14 cellular contexts compared by ENCODE assay signal in the genomic region with DNA sequence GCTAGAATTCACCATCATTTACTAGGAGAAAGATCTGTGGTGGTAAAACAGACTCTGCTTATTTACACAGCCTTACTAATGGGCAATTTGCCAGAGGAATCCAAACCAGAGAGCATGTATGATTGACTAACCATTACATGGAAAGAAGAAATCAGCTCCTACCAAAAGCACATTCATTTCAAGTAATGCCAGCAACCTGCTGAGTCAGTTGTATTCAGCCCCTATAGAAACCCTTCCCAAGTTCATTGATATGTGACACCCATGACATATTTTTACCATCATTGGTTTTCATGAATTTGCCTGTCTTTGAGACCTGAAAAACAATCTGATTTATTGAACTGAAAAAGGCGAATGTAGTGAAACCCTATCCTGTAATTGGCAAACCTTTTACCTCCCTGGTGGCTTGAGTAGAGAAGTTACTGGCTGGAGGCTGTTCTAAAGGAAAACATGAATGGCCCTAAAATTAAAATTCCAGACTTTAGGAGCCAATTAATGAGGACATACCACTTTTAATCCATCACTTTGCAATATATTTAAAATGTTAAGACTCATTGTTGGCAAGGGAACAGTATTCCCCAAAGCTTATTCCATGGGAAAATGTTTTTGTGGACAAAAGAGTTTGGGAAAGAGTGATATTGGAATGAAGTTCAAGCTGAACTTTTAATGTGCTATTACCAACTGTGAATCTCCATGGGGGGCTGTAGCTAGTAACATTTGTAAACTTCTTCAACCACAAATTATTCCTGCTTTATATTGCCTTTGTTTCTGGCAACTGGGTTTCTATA.
DNase-seq lines count a peak whose midpoint lies in the region; ATAC-seq and FAIRE-seq lines count a peak whose summit lies in the region.
"Had no signal": no experiment of that assay in that cellular context is flagged by ENCODE, and none has a peak within 500 bp of the region (broad histone marks: within the 10 kb centered on the region; RNA-seq: fewer than 3 reads in every experiment).

No MANE protein-coding gene starts in this region.

- H3K27ac Mint-ChIP-seq in stimulated activated effector memory CD8-positive, alpha-beta T cell treated with anti-CD3 and anti-CD28 coated beads, Interleukin-12 subunit alpha, Interleukin-12 subunit beta, amount 100 ng/mL, for 72 hours, result no peak overlapping the region

- no peak overlapping the region for H3K4me3 ChIP-seq in adipocyte (ENCODE audit: low read length)
- H3K4me3 ChIP-seq: coronary artery, prostate gland, transverse colon had no signal

- no peaks in the 10 kb centered on the region for H3K36me3 ChIP-seq in adipocyte (ENCODE audit: control insufficient read depth, insufficient read depth, low read length, severe bottlenecking)
- H3K36me3 ChIP-seq: prostate gland, transverse colon had no signal

- no peaks in the 10 kb centered on the region for H3K36me3 Mint-ChIP-seq in stimulated activated effector memory CD8-positive, alpha-beta T cell treated with anti-CD3 and anti-CD28 coated beads, Interleukin-12 subunit alpha, Interleukin-12 subunit beta, amount 100 ng/mL, for 72 hours

- ATAC-seq in stimulated activated effector memory CD8-positive, alpha-beta T cell treated with anti-CD3 and anti-CD28 coated beads, Interleukin-12 subunit alpha, Interleukin-12 subunit beta, amount 100 ng/mL, for 72 hours, result no peak

- peak; percentile 49 for DNase-seq in DMS 273 (lab: John Stamatoyannopoulos, UW; ENCODE audit: unreplicated experiment)
- DNase-seq in NCI-H1417 (lab: John Stamatoyannopoulos, UW), result peak in 2 of 3 experiments; percentile 50 to 86
- peak; percentile 17 for DNase-seq in adipocyte (ENCODE audit: low read depth)
- peak; percentile 15 for DNase-seq in left kidney (ENCODE audit: low read depth, low spot score)
- no peak for DNase-seq in Ammon's horn (ENCODE audit: low spot score)
- no peak for DNase-seq in RCC 7860 (ENCODE audit: low spot score)
- no peak for DNase-seq in stimulated activated effector memory CD8-positive, alpha-beta T cell treated with anti-CD3 and anti-CD28 coated beads, Interleukin-12 subunit alpha, Interleukin-12 subunit beta, amount 100 ng/mL, for 72 hours (ENCODE audit: low spot score in 2 of 2)
- DNase-seq in GM19238 (ENCODE audit: insufficient read length, low spot score), result no peak
- DNase-seq: activated CD4-positive, CD25-positive, alpha-beta regulatory T cell; activated gamma-delta T cell; transverse colon had no signal

- no peak overlapping the region for H3K9ac ChIP-seq in adipocyte (ENCODE audit: low read length)

- no peaks in the 10 kb centered on the region for H3K4me1 Mint-ChIP-seq in stimulated activated effector memory CD8-positive, alpha-beta T cell treated with anti-CD3 and anti-CD28 coated beads, Interleukin-12 subunit alpha, Interleukin-12 subunit beta, amount 100 ng/mL, for 72 hours

- no peaks in the 10 kb centered on the region for H3K9me3 ChIP-seq in adipocyte (ENCODE audit: control insufficient read depth, low read length)
- H3K9me3 ChIP-seq: prostate gland, transverse colon had no signal

- no peaks in the 10 kb centered on the region for H3K27me3 ChIP-seq in adipocyte (replicated peaks; ENCODE audit: control insufficient read depth, insufficient read depth, low read length)
- H3K27me3 ChIP-seq: transverse colon had no signal

- H3K9me3 Mint-ChIP-seq in stimulated activated effector memory CD8-positive, alpha-beta T cell treated with anti-CD3 and anti-CD28 coated beads, Interleukin-12 subunit alpha, Interleukin-12 subunit beta, amount 100 ng/mL, for 72 hours, result peaks cover 4% of the 10 kb centered on the region

- FAIRE-seq in RCC 7860 (lab: Jason Lieb, UNC), result no peak
- FAIRE-seq: GM12892 had no signal

- no peak overlapping the region for H3K4me3 Mint-ChIP-seq in stimulated activated effector memory CD8-positive, alpha-beta T cell treated with anti-CD3 and anti-CD28 coated beads, Interleukin-12 subunit alpha, Interleukin-12 subunit beta, amount 100 ng/mL, for 72 hours

- H3K4me1 ChIP-seq in adipocyte (ENCODE audit: control insufficient read depth, insufficient read depth, low read length), result peaks cover 17% of the 10 kb centered on the region
- H3K4me1 ChIP-seq: prostate gland, transverse colon had no signal

Comparison
In these comparisons a context has a peak if more than half of its experiments do, and no peak if none do; other contexts are left out.
1. DNase-seq: peak in DMS 273 (single experiment), NCI-H1417 (2 of 3), adipocyte (single experiment) and left kidney (single experiment); none in Ammon's horn (single experiment), RCC 7860 (single experiment), stimulated activated effector memory CD8-positive, alpha-beta T cell treated with anti-CD3 and anti-CD28 coated beads, Interleukin-12 subunit alpha, Interleukin-12 subunit beta, amount 100 ng/mL, for 72 hours (0 of 2) and GM19238 (single experiment).